Comparison of ENCODE assay signal across 8 cellular contexts in genomic region chr17:74325376-74325742, GRCh38. TPM values are rescaled to one million over a fixed set of nuclear protein-coding genes. Genes with fewer than 3 reads are reported as not detected.
A peak's percentile ranks its signal among the peaks of the same experiment; 100 is the strongest.
DNase-seq lines count a peak whose midpoint lies in the region; ATAC-seq and TF ChIP-seq lines count a peak whose summit lies in the region.

No MANE protein-coding gene starts in this region.

- TF ChIP-seq POLR2A in tibial nerve (IDR thresholded peaks at IDR 0.05) = peak in 1 of 2 donors; percentile 21

- no peak for TF ChIP-seq CTCF in colonic mucosa (IDR thresholded peaks at IDR 0.05)
- TF ChIP-seq CTCF in tibial nerve (IDR thresholded peaks at IDR 0.05) = no peak

- H3K36me3 ChIP-seq in colonic mucosa (no peaks in the 10 kb centered on the region), muscle layer of duodenum (ENCODE audit: control insufficient read depth in 1 of 2, insufficient read depth in 2 of 2, low read length in 2 of 2) (no peaks in the 10 kb centered on the region), tibial nerve (no peaks in the 10 kb centered on the region)

- DNase-seq in activated T-cell treated with anti-CD3 and anti-CD28 coated beads, Interleukin-2, amount 50 U/mL, for 72 hours = no peak
- no peak for DNase-seq in activated T-cell treated with anti-CD3 and anti-CD28 coated beads, Interleukin-2, amount 50 U/mL, for 48 hours
- DNase-seq in colonic mucosa = no peak
- DNase-seq in tibial nerve (ENCODE audit: low spot score in 2 of 2) = no peak
- no peak for DNase-seq in hepatic stellate cell (ENCODE audit: low spot score)
- no peak for DNase-seq in activated CD4-positive, alpha-beta T cell treated with anti-CD3 and anti-CD28 coated beads, Interleukin-2, amount 50 U/mL, for 4 hours

- peaks cover 8% of the 10 kb centered on the region for H3K4me1 Mint-ChIP-seq in activated T-cell treated with anti-CD3 and anti-CD28 coated beads, Interleukin-2, amount 50 U/mL, for 72 hours (ENCODE audit: low read depth)

- peak in 1 of 2 donors; percentile 34 for TF ChIP-seq EP300 in tibial nerve (IDR thresholded peaks at IDR 0.05)

- H3K4me3 ChIP-seq in colonic mucosa = peak overlapping the region; percentile 27
- H3K4me3 ChIP-seq in muscle layer of duodenum (ENCODE audit: low read depth in 1 of 2, low read length in 2 of 2) = peak overlapping the region; percentile 26 to 65
- H3K4me3 ChIP-seq in tibial nerve = peak overlapping the region in 3 of 4 donors; percentile 13 to 54 (median 36)

- H3K36me3 Mint-ChIP-seq in activated T-cell treated with anti-CD3 and anti-CD28 coated beads, Interleukin-2, amount 50 U/mL, for 72 hours (ENCODE audit: insufficient read depth in 2 of 2) = no peaks in the 10 kb centered on the region

- 33 to 41% methylated on average over 2 to 11 of the region's 11 CpGs for WGBS in tibial nerve, 2 donors

- H3K27me3 ChIP-seq in colonic mucosa (peaks cover 21% of the 10 kb centered on the region), muscle layer of duodenum (ENCODE audit: low read depth, low read length) (peaks cover 21% of the 10 kb centered on the region), tibial nerve (peaks cover 0 to 23% of the 10 kb centered on the region in 2 donors)

- no peak for ATAC-seq in activated T-cell treated with anti-CD3 and anti-CD28 coated beads, Interleukin-2, amount 50 U/mL, for 72 hours (replicated peaks in 1 of 2)
- no peak for ATAC-seq in GM18873 (IDR thresholded peaks at IDR 0.05; ENCODE audit: low FRiP score, unreplicated experiment)

- H3K27me3 Mint-ChIP-seq in activated T-cell treated with anti-CD3 and anti-CD28 coated beads, Interleukin-2, amount 50 U/mL, for 72 hours (ENCODE audit: low read depth) = peaks cover 21% of the 10 kb centered on the region

- peak overlapping the region in 1 of 2 donors; percentile 16 for H3K9ac ChIP-seq in colonic mucosa (ENCODE audit: low read depth in 2 of 2, low read length in 2 of 2)

- no peaks in the 10 kb centered on the region for H3K9me3 Mint-ChIP-seq in activated T-cell treated with anti-CD3 and anti-CD28 coated beads, Interleukin-2, amount 50 U/mL, for 72 hours

- H3K4me1 ChIP-seq in colonic mucosa (no peaks in the 10 kb centered on the region), muscle layer of duodenum (ENCODE audit: control insufficient read depth in 1 of 2, insufficient read depth in 2 of 2, low read length in 2 of 2) (peaks cover 3 to 19% of the 10 kb centered on the region in 2 donors), tibial nerve (peaks cover 0 to 33% (median 11%) of the 10 kb centered on the region in 4 donors)

- H3K9me3 ChIP-seq in colonic mucosa = no peaks in the 10 kb centered on the region
- H3K9me3 ChIP-seq in muscle layer of duodenum (ENCODE audit: control insufficient read depth in 1 of 2, low read length in 2 of 2) = no peaks in the 10 kb centered on the region
- no peaks in the 10 kb centered on the region for H3K9me3 ChIP-seq in tibial nerve

- intact Hi-C loops in colonic mucosa (cut with DNase I) = no loop called here

- peak overlapping the region; percentile 42 to 62 for H3K4me3 Mint-ChIP-seq in activated T-cell treated with anti-CD3 and anti-CD28 coated beads, Interleukin-2, amount 50 U/mL, for 72 hours

- no peak overlapping the region for H3K27ac Mint-ChIP-seq in activated T-cell treated with anti-CD3 and anti-CD28 coated beads, Interleukin-2, amount 50 U/mL, for 72 hours

- H3K27ac ChIP-seq in colonic mucosa = no peak overlapping the region
- no peak overlapping the region for H3K27ac ChIP-seq in muscle layer of duodenum (ENCODE audit: low read length)
- H3K27ac ChIP-seq in tibial nerve = peak overlapping the region in 3 of 4 donors; percentile 25 to 86 (median 84)

RNA-seq across cellular contexts. Expression of gene KIF19, which starts 0.7 kb away (rescaled TPM):
- under 1 TPM in 1 of 2 donors, not detected in 1; 0.25 TPM for total RNA-seq in activated T-cell treated with anti-CD3 and anti-CD28 coated beads, Interleukin-2, amount 50 U/mL, for 72 hours
- total RNA-seq in colonic mucosa (1 to 10 TPM; 2.6 to 3.2 TPM), tibial nerve (100 to 1,000 TPM in 3 of 4 donors, 10 to 100 TPM in 1; 77.4 to 211 (median 117) TPM)

RNA-seq across cellular contexts. Expression of gene BTBD17, which starts 36.3 kb away (rescaled TPM):
- total RNA-seq in activated T-cell treated with anti-CD3 and anti-CD28 coated beads, Interleukin-2, amount 50 U/mL, for 72 hours = not detected
- total RNA-seq in colonic mucosa (under 1 TPM in 1 of 2 donors, not detected in 1; 0.22 TPM), tibial nerve (not detected)

RNA-seq across cellular contexts. Expression of gene GPR142, which starts 41.9 kb away (rescaled TPM):
- total RNA-seq in activated T-cell treated with anti-CD3 and anti-CD28 coated beads, Interleukin-2, amount 50 U/mL, for 72 hours = not detected
- total RNA-seq in colonic mucosa (under 1 TPM; 0.35 to 0.74 TPM), tibial nerve (1 to 10 TPM in 1 of 4 donors, under 1 TPM in 1, not detected in 2; 0.59 to 2.8 TPM)

RNA-seq across cellular contexts. Expression of gene DNAI2, which starts 51.3 kb away (rescaled TPM):
- total RNA-seq in activated T-cell treated with anti-CD3 and anti-CD28 coated beads, Interleukin-2, amount 50 U/mL, for 72 hours = 1 to 10 TPM; 1.4 TPM
- total RNA-seq in colonic mucosa (not detected), tibial nerve (under 1 TPM in 1 of 4 donors, not detected in 3; 0.60 TPM)

Comparison
In these comparisons a context has a peak if more than half of its experiments do, and no peak if none do; other contexts are left out.
1. H3K27ac ChIP-seq: peak in tibial nerve (3 of 4); none in colonic mucosa (single experiment) and muscle layer of duodenum (single experiment).
2. RNA of gene KIF19, which starts 0.7 kb away (total RNA-seq): 77.4 to 211 TPM in tibial nerve; 2.6 to 3.2 TPM in colonic mucosa and 0.25 TPM in activated T-cell treated with anti-CD3 and anti-CD28 coated beads, Interleukin-2, amount 50 U/mL, for 72 hours; every median in the first group is over 10 times any median in the second.
3. Peak in every context shown above with its lines, with median percentiles within 50 percentile points of each other: H3K4me3 ChIP-seq.